ENCODE assay signal across 1 cellular context in the genomic region with DNA sequence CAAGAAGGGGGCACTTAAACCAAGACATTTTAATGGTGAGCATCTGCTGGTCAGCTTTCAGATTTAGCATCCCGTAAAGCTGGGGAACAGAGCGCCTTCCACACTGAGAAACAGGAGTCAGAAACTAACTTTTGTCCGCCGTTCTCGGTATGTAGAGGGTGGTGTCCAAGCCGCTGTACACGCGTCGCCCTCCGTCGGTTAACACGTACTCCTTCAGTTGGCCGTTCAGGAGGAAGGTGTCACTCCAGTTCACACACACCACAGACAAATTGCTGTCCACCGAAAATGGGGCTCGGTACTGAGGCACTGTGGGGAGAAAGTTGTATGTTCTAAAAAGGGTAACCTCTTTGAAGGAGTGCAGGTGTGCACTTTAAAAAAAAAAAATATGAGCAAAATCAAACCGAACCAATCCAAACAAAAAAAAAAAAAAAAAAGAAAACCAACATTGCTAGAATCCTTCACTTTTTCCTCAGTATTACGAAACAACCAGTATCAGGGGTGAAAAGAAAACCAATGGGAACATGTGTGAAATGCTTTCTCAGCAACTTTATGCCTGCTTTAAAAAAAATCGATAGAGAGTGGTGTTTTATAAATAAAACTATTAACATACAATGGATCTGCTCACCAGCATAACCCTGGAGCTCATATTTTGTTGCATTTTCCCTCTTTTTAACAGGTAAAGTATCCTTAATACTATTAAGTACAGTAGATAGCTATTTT.
TF ChIP-seq lines count a peak whose summit lies in the region.

No MANE protein-coding gene starts in this region.

TF ChIP-seq in GM23338, 12 proteins besides CTCF, POLR2A, EP300 and RAD21 (continued from another document):
- TF ChIP-seq, protein P1, sequence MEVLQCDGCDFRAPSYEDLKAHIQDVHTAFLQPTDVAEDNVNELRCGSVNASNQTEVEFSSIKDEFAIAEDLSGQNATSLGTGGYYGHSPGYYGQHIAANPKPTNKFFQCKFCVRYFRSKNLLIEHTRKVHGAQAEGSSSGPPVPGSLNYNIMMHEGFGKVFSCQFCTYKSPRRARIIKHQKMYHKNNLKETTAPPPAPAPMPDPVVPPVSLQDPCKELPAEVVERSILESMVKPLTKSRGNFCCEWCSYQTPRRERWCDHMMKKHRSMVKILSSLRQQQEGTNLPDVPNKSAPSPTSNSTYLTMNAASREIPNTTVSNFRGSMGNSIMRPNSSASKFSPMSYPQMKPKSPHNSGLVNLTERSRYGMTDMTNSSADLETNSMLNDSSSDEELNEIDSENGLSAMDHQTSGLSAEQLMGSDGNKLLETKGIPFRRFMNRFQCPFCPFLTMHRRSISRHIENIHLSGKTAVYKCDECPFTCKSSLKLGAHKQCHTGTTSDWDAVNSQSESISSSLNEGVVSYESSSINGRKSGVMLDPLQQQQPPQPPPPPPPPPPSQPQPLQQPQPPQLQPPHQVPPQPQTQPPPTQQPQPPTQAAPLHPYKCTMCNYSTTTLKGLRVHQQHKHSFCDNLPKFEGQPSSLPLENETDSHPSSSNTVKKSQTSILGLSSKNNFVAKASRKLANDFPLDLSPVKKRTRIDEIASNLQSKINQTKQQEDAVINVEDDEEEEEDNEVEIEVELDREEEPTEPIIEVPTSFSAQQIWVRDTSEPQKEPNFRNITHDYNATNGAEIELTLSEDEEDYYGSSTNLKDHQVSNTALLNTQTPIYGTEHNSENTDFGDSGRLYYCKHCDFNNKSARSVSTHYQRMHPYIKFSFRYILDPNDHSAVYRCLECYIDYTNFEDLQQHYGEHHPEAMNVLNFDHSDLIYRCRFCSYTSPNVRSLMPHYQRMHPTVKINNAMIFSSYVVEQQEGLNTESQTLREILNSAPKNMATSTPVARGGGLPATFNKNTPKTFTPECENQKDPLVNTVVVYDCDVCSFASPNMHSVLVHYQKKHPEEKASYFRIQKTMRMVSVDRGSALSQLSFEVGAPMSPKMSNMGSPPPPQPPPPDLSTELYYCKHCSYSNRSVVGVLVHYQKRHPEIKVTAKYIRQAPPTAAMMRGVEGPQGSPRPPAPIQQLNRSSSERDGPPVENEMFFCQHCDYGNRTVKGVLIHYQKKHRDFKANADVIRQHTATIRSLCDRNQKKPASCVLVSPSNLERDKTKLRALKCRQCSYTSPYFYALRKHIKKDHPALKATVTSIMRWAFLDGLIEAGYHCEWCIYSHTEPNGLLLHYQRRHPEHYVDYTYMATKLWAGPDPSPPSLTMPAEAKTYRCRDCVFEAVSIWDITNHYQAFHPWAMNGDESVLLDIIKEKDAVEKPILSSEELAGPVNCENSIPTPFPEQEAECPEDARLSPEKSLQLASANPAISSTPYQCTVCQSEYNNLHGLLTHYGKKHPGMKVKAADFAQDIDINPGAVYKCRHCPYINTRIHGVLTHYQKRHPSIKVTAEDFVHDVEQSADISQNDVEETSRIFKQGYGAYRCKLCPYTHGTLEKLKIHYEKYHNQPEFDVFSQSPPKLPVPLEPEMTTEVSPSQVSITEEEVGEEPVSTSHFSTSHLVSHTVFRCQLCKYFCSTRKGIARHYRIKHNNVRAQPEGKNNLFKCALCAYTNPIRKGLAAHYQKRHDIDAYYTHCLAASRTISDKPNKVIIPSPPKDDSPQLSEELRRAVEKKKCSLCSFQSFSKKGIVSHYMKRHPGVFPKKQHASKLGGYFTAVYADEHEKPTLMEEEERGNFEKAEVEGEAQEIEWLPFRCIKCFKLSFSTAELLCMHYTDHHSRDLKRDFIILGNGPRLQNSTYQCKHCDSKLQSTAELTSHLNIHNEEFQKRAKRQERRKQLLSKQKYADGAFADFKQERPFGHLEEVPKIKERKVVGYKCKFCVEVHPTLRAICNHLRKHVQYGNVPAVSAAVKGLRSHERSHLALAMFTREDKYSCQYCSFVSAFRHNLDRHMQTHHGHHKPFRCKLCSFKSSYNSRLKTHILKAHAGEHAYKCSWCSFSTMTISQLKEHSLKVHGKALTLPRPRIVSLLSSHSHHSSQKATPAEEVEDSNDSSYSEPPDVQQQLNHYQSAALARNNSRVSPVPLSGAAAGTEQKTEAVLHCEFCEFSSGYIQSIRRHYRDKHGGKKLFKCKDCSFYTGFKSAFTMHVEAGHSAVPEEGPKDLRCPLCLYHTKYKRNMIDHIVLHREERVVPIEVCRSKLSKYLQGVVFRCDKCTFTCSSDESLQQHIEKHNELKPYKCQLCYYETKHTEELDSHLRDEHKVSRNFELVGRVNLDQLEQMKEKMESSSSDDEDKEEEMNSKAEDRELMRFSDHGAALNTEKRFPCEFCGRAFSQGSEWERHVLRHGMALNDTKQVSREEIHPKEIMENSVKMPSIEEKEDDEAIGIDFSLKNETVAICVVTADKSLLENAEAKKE (CRISPR knock-in tag; IDR thresholded peaks at IDR 0.05) = no peak
TF ChIP-seq in GM23338: peak in this region for 0.
